1 cellular context compared by ENCODE assay signal in genomic region chr16:55571191-55571897, GRCh38.
TF ChIP-seq lines count a peak whose summit lies in the region.

No MANE protein-coding gene starts in this region.

TF ChIP-seq in HepG2, 621 proteins besides CTCF, POLR2A, EP300 and RAD21 (continued from another document and continues in another):
- TF ChIP-seq ZBTB33 (CRISPR knock-in tag; IDR thresholded peaks at IDR 0.05): peak; percentile 58
- 0 out of 2 replicates have a peak, but pooled peaks have one; percentile 66 for TF ChIP-seq MIER3 (CRISPR knock-in tag; IDR thresholded peaks at IDR 0.05; ENCODE audit: borderline replicate concordance)
- TF ChIP-seq RARA (CRISPR knock-in tag; IDR thresholded peaks at IDR 0.05): peak; percentile 98
- TF ChIP-seq PATZ1 (CRISPR knock-in tag; IDR thresholded peaks at IDR 0.05): peak; percentile 100
- TF ChIP-seq ZNF652 (CRISPR knock-in tag; IDR thresholded peaks at IDR 0.05; ENCODE audit: borderline replicate concordance, low read depth): no peak
- no peak for TF ChIP-seq TBP (CRISPR knock-in tag; IDR thresholded peaks at IDR 0.05)
- TF ChIP-seq AHDC1 (CRISPR knock-in tag; IDR thresholded peaks at IDR 0.05; ENCODE audit: borderline replicate concordance): peak; percentile 85
- TF ChIP-seq ZBTB26 (CRISPR knock-in tag; IDR thresholded peaks at IDR 0.05; ENCODE audit: borderline replicate concordance): peak; percentile 96
- no peak for TF ChIP-seq ZNF343 (CRISPR knock-in tag; IDR thresholded peaks at IDR 0.05)
- TF ChIP-seq CBX5 (CRISPR knock-in tag; IDR thresholded peaks at IDR 0.05; ENCODE audit: borderline replicate concordance): peak; percentile 87; the same call in 1 of the 2 replicates
- TF ChIP-seq ZBTB44 (CRISPR knock-in tag; IDR thresholded peaks at IDR 0.05): no peak
- peak; percentile 78 for TF ChIP-seq ISL2 (CRISPR knock-in tag; IDR thresholded peaks at IDR 0.05)
- 0 out of 2 replicates have a peak, but pooled peaks have one; percentile 42 for TF ChIP-seq ERF (CRISPR knock-in tag; IDR thresholded peaks at IDR 0.05)
- 0 out of 2 replicates have a peak, but pooled peaks have one; percentile 45 for TF ChIP-seq HMG20B (CRISPR knock-in tag; conservative IDR thresholded peaks at IDR 0.05)
- TF ChIP-seq CREBL2 (CRISPR knock-in tag; IDR thresholded peaks at IDR 0.05; ENCODE audit: borderline replicate concordance): no peak
- 0 out of 2 replicates have a peak, but pooled peaks have one; percentile 21 for TF ChIP-seq HNF1A (IDR thresholded peaks at IDR 0.05; ENCODE audit: low read depth)
- TF ChIP-seq HNF1A (CRISPR knock-in tag; IDR thresholded peaks at IDR 0.05; ENCODE audit: borderline replicate concordance): no peak
- 0 out of 2 replicates have a peak, but pooled peaks have one; percentile 38 for TF ChIP-seq ZNF614 (CRISPR knock-in tag; IDR thresholded peaks at IDR 0.05; ENCODE audit: borderline replicate concordance)
- no peak for TF ChIP-seq NR0B2 (CRISPR knock-in tag; IDR thresholded peaks at IDR 0.05)
- TF ChIP-seq SKIL (CRISPR knock-in tag; IDR thresholded peaks at IDR 0.05; ENCODE audit: borderline replicate concordance): peak; percentile 62; the same call in 1 of the 2 replicates
- TF ChIP-seq ZNF879 (CRISPR knock-in tag; IDR thresholded peaks at IDR 0.05): no peak
- TF ChIP-seq FOSL1 (CRISPR knock-in tag; IDR thresholded peaks at IDR 0.05; ENCODE audit: borderline replicate concordance): peak; percentile 27; the same call in 1 of the 2 replicates
- TF ChIP-seq KDM6A (CRISPR knock-in tag; IDR thresholded peaks at IDR 0.05; ENCODE audit: low read depth): peak; percentile 39; the same call in 1 of the 2 replicates
- TF ChIP-seq ZSCAN25 (CRISPR knock-in tag; IDR thresholded peaks at IDR 0.05): peak; percentile 27; the same call in 1 of the 2 replicates
- TF ChIP-seq NR2F6 (IDR thresholded peaks at IDR 0.05): peak; percentile 54
- peak; percentile 81 for TF ChIP-seq NR2F6 (CRISPR knock-in tag; IDR thresholded peaks at IDR 0.05)
- TF ChIP-seq ZNF800 (CRISPR knock-in tag; IDR thresholded peaks at IDR 0.05): no peak
- TF ChIP-seq BCL6 (CRISPR knock-in tag; IDR thresholded peaks at IDR 0.05): peak; percentile 98
- no peak for TF ChIP-seq FIP1L1 (IDR thresholded peaks at IDR 0.05; ENCODE audit: borderline replicate concordance, insufficient read depth, low read depth, low read length)
- peak; percentile 14 for TF ChIP-seq YY1 (IDR thresholded peaks at IDR 0.05; ENCODE audit: insufficient read depth, insufficient replicate concordance, low read depth, low read length)
- peak; percentile 88 for TF ChIP-seq TCF7 (IDR thresholded peaks at IDR 0.05; ENCODE audit: low read depth)
- TF ChIP-seq FOXK1 (CRISPR knock-in tag; IDR thresholded peaks at IDR 0.05; ENCODE audit: borderline replicate concordance, low read depth): peak; percentile 68; the same call in 1 of the 2 replicates
- peak; percentile 83 for TF ChIP-seq ZBTB21 (CRISPR knock-in tag; IDR thresholded peaks at IDR 0.05)
- peak; percentile 15; the same call in 1 of the 2 replicates for TF ChIP-seq GABPB1 (CRISPR knock-in tag; IDR thresholded peaks at IDR 0.05)
- TF ChIP-seq NFKBIZ (CRISPR knock-in tag; IDR thresholded peaks at IDR 0.05): peak; percentile 79; the same call in 1 of the 2 replicates
- peak; percentile 67 for TF ChIP-seq HDAC2 (CRISPR knock-in tag; IDR thresholded peaks at IDR 0.05)
